In the genomic region with DNA sequence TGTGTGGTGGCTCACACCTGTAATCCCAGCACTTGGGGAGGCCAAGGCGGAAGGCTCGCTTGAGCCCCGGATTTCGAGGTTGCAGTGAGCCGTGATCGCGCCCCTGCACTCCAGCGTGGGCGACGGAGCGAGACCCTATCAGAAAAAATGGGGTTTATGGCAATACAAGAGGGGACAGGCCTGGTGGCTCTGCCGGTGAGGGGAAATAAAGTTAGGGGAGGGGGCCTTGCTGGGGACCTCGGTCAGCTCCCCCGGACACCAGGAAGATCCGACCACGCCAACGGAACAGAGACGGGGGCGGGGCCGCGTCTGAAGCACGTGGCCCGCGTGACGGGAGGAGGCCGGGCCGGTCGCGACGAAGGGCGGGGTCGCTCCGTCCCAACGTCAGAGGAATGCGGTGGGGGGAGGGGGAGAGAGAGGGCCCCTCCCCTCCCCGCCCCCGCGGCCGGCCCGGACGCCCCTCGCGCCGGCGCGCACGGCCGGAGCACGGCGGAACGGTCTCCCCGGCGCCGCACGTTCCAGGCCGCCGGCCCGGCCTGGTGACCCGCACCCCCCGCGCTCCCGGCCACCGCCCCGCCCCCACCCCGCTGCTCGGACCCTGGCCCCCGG, we compare ENCODE assay signal across 1 cellular context.
TF ChIP-seq lines count a peak whose summit lies in the region.

No MANE protein-coding gene starts in this region.

TF ChIP-seq in K562, 482 proteins besides CTCF, POLR2A, EP300 and RAD21 (continued from another document and continues in another):
- TF ChIP-seq, protein P1, sequence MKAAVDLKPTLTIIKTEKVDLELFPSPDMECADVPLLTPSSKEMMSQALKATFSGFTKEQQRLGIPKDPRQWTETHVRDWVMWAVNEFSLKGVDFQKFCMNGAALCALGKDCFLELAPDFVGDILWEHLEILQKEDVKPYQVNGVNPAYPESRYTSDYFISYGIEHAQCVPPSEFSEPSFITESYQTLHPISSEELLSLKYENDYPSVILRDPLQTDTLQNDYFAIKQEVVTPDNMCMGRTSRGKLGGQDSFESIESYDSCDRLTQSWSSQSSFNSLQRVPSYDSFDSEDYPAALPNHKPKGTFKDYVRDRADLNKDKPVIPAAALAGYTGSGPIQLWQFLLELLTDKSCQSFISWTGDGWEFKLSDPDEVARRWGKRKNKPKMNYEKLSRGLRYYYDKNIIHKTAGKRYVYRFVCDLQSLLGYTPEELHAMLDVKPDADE (conservative IDR thresholded peaks at IDR 0.05; ENCODE audit: control insufficient read depth, low read depth, low read length) = peak; percentile 55; the same call in 1 of the 2 replicates
- TF ChIP-seq POLR3G (IDR thresholded peaks at IDR 0.05; ENCODE audit: extremely low read depth, insufficient read length, insufficient replicate concordance) (no peak), C11orf30 (IDR thresholded peaks at IDR 0.05; ENCODE audit: low read depth) (no peak), ZBTB17 (CRISPR knock-in tag; IDR thresholded peaks at IDR 0.05) (peak; percentile 58; the same call in 1 of the 2 replicates), MYC (IDR thresholded peaks at IDR 0.05; ENCODE audit: low read depth, low read length) (peak; percentile 98), MYC (CRISPR knock-in tag; IDR thresholded peaks at IDR 0.05; ENCODE audit: borderline replicate concordance, low read depth) (no peak), ZNF668 (CRISPR knock-in tag; IDR thresholded peaks at IDR 0.05) (no peak), CHCHD3 (CRISPR knock-in tag; IDR thresholded peaks at IDR 0.05) (no peak), RBBP5 (IDR thresholded peaks at IDR 0.05; ENCODE audit: borderline replicate concordance, insufficient read depth, low read length, poor library complexity, severe bottlenecking) (peak; percentile 6), HNRNPK (IDR thresholded peaks at IDR 0.05; ENCODE audit: low read depth, low read length, poor library complexity, severe bottlenecking) (no peak), BRD9 (IDR thresholded peaks at IDR 0.05; ENCODE audit: low read depth, partially characterized antibody) (peak; percentile 48), NUFIP1 (IDR thresholded peaks at IDR 0.05; ENCODE audit: partially characterized antibody) (no peak), TBP (optimal IDR thresholded peaks at IDR 0.05; ENCODE audit: low read depth, low read length) (peak; percentile 11), GABPA (tag; conservative IDR thresholded peaks at IDR 0.05; ENCODE audit: low read depth) (peak; percentile 44), RNF2 (IDR thresholded peaks at IDR 0.05) (peak; percentile 72; the same call in 1 of the 2 replicates), CBX5 (IDR thresholded peaks at IDR 0.05; ENCODE audit: borderline replicate concordance, low read depth) (no peak), TBL1XR1 (IDR thresholded peaks at IDR 0.05; ENCODE audit: low read length in 2 of 2) (0 out of 4 replicates have a peak, but pooled peaks of 1 of the 2 experiments have one; percentile 14), FOXA1 (IDR thresholded peaks at IDR 0.05; ENCODE audit: borderline replicate concordance) (no peak), KLF16 (IDR thresholded peaks at IDR 0.05) (no peak), SAFB (IDR thresholded peaks at IDR 0.05; ENCODE audit: borderline replicate concordance, low read depth, low read length) (no peak), NCOA4 (IDR thresholded peaks at IDR 0.05; ENCODE audit: partially characterized antibody) (no peak), RBM14 (IDR thresholded peaks at IDR 0.05; ENCODE audit: borderline replicate concordance, insufficient read depth, low read depth, low read length) (no peak), ZNF253 (CRISPR knock-in tag; conservative IDR thresholded peaks at IDR 0.05) (no peak), L3MBTL2 (IDR thresholded peaks at IDR 0.05) (peak; percentile 94), KDM5B (IDR thresholded peaks at IDR 0.05; ENCODE audit: insufficient replicate concordance, low read depth, low read length) (no peak), ZNF561 (CRISPR knock-in tag; conservative IDR thresholded peaks at IDR 0.05) (no peak), PHF20 (IDR thresholded peaks at IDR 0.05; ENCODE audit: partially characterized antibody) (peak; percentile 38), DMBX1 (CRISPR knock-in tag; IDR thresholded peaks at IDR 0.05; ENCODE audit: borderline replicate concordance) (0 out of 2 replicates have a peak, but pooled peaks have one; percentile 24)
- TF ChIP-seq, protein P2, sequence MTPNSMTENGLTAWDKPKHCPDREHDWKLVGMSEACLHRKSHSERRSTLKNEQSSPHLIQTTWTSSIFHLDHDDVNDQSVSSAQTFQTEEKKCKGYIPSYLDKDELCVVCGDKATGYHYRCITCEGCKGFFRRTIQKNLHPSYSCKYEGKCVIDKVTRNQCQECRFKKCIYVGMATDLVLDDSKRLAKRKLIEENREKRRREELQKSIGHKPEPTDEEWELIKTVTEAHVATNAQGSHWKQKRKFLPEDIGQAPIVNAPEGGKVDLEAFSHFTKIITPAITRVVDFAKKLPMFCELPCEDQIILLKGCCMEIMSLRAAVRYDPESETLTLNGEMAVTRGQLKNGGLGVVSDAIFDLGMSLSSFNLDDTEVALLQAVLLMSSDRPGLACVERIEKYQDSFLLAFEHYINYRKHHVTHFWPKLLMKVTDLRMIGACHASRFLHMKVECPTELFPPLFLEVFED (CRISPR knock-in tag; conservative IDR thresholded peaks at IDR 0.05) = no peak
- TF ChIP-seq, protein P3, sequence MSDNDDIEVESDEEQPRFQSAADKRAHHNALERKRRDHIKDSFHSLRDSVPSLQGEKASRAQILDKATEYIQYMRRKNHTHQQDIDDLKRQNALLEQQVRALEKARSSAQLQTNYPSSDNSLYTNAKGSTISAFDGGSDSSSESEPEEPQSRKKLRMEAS (CRISPR knock-in tag; IDR thresholded peaks at IDR 0.05) = peak; percentile 98
- TF ChIP-seq, protein P4, sequence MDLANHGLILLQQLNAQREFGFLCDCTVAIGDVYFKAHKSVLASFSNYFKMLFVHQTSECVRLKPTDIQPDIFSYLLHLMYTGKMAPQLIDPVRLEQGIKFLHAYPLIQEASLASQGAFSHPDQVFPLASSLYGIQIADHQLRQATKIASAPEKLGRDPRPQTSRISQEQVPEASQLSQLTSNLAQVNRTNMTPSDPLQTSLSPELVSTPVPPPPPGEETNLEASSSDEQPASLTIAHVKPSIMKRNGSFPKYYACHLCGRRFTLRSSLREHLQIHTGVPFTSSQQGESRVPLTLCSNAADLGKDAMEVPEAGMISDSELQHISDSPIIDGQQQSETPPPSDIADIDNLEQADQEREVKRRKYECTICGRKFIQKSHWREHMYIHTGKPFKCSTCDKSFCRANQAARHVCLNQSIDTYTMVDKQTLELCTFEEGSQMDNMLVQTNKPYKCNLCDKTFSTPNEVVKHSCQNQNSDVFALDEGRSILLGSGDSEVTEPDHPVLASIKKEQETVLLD (IDR thresholded peaks at IDR 0.05) = peak; percentile 47; the same call in 1 of the 2 replicates
- TF ChIP-seq, protein P5, sequence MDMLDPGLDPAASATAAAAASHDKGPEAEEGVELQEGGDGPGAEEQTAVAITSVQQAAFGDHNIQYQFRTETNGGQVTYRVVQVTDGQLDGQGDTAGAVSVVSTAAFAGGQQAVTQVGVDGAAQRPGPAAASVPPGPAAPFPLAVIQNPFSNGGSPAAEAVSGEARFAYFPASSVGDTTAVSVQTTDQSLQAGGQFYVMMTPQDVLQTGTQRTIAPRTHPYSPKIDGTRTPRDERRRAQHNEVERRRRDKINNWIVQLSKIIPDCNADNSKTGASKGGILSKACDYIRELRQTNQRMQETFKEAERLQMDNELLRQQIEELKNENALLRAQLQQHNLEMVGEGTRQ (CRISPR knock-in tag; IDR thresholded peaks at IDR 0.05) = peak; percentile 93
- TF ChIP-seq, protein P6, sequence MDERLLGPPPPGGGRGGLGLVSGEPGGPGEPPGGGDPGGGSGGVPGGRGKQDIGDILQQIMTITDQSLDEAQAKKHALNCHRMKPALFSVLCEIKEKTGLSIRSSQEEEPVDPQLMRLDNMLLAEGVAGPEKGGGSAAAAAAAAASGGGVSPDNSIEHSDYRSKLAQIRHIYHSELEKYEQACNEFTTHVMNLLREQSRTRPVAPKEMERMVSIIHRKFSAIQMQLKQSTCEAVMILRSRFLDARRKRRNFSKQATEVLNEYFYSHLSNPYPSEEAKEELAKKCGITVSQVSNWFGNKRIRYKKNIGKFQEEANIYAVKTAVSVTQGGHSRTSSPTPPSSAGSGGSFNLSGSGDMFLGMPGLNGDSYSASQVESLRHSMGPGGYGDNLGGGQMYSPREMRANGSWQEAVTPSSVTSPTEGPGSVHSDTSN (CRISPR knock-in tag; IDR thresholded peaks at IDR 0.05; ENCODE audit: low read depth) = no peak
- TF ChIP-seq, protein P6 (tag; conservative IDR thresholded peaks at IDR 0.05; ENCODE audit: low read depth) = no peak
- TF ChIP-seq, protein P7, sequence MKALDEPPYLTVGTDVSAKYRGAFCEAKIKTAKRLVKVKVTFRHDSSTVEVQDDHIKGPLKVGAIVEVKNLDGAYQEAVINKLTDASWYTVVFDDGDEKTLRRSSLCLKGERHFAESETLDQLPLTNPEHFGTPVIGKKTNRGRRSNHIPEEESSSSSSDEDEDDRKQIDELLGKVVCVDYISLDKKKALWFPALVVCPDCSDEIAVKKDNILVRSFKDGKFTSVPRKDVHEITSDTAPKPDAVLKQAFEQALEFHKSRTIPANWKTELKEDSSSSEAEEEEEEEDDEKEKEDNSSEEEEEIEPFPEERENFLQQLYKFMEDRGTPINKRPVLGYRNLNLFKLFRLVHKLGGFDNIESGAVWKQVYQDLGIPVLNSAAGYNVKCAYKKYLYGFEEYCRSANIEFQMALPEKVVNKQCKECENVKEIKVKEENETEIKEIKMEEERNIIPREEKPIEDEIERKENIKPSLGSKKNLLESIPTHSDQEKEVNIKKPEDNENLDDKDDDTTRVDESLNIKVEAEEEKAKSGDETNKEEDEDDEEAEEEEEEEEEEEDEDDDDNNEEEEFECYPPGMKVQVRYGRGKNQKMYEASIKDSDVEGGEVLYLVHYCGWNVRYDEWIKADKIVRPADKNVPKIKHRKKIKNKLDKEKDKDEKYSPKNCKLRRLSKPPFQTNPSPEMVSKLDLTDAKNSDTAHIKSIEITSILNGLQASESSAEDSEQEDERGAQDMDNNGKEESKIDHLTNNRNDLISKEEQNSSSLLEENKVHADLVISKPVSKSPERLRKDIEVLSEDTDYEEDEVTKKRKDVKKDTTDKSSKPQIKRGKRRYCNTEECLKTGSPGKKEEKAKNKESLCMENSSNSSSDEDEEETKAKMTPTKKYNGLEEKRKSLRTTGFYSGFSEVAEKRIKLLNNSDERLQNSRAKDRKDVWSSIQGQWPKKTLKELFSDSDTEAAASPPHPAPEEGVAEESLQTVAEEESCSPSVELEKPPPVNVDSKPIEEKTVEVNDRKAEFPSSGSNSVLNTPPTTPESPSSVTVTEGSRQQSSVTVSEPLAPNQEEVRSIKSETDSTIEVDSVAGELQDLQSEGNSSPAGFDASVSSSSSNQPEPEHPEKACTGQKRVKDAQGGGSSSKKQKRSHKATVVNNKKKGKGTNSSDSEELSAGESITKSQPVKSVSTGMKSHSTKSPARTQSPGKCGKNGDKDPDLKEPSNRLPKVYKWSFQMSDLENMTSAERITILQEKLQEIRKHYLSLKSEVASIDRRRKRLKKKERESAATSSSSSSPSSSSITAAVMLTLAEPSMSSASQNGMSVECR (CRISPR knock-in tag; IDR thresholded peaks at IDR 0.05) = peak; percentile 65; the same call in 1 of the 2 replicates
- TF ChIP-seq, protein P8, sequence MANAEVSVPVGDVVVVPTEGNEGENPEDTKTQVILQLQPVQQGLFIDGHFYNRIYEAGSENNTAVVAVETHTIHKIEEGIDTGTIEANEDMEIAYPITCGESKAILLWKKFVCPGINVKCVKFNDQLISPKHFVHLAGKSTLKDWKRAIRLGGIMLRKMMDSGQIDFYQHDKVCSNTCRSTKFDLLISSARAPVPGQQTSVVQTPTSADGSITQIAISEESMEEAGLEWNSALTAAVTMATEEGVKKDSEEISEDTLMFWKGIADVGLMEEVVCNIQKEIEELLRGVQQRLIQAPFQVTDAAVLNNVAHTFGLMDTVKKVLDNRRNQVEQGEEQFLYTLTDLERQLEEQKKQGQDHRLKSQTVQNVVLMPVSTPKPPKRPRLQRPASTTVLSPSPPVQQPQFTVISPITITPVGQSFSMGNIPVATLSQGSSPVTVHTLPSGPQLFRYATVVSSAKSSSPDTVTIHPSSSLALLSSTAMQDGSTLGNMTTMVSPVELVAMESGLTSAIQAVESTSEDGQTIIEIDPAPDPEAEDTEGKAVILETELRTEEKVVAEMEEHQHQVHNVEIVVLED (CRISPR knock-in tag; IDR thresholded peaks at IDR 0.05) = peak; percentile 82
- TF ChIP-seq, protein P9, sequence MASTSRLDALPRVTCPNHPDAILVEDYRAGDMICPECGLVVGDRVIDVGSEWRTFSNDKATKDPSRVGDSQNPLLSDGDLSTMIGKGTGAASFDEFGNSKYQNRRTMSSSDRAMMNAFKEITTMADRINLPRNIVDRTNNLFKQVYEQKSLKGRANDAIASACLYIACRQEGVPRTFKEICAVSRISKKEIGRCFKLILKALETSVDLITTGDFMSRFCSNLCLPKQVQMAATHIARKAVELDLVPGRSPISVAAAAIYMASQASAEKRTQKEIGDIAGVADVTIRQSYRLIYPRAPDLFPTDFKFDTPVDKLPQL (IDR thresholded peaks at IDR 0.05; ENCODE audit: extremely low read depth, insufficient read length) = no peak
- TF ChIP-seq, protein P10, sequence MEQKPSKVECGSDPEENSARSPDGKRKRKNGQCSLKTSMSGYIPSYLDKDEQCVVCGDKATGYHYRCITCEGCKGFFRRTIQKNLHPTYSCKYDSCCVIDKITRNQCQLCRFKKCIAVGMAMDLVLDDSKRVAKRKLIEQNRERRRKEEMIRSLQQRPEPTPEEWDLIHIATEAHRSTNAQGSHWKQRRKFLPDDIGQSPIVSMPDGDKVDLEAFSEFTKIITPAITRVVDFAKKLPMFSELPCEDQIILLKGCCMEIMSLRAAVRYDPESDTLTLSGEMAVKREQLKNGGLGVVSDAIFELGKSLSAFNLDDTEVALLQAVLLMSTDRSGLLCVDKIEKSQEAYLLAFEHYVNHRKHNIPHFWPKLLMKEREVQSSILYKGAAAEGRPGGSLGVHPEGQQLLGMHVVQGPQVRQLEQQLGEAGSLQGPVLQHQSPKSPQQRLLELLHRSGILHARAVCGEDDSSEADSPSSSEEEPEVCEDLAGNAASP (IDR thresholded peaks at IDR 0.05) = no peak
- TF ChIP-seq, protein P11, sequence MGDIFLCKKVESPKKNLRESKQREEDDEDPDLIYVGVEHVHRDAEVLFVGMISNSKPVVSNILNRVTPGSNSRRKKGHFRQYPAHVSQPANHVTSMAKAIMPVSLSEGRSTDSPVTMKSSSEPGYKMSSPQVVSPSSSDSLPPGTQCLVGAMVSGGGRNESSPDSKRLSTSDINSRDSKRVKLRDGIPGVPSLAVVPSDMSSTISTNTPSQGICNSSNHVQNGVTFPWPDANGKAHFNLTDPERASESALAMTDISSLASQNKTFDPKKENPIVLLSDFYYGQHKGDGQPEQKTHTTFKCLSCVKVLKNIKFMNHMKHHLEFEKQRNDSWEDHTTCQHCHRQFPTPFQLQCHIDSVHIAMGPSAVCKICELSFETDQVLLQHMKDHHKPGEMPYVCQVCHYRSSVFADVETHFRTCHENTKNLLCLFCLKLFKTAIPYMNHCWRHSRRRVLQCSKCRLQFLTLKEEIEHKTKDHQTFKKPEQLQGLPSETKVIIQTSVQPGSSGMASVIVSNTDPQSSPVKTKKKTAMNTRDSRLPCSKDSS (IDR thresholded peaks at IDR 0.05; ENCODE audit: low read depth, partially characterized antibody) = no peak
